In genomic region chr6:148239215-148239614, GRCh38 we compare ENCODE assay signal across 1 cellular context.
TF ChIP-seq lines count a peak whose summit lies in the region.

No MANE protein-coding gene starts in this region.

TF ChIP-seq in GM12891, 5 proteins besides CTCF, POLR2A, EP300 and RAD21:
- TF ChIP-seq PAX5 (IDR thresholded peaks at IDR 0.05; ENCODE audit: insufficient read depth, low read length, severe bottlenecking) = no peak
- no peak for TF ChIP-seq TAF1 (IDR thresholded peaks at IDR 0.05; ENCODE audit: low read depth, low read length)
- no peak for TF ChIP-seq POLR2AphosphoS5 (IDR thresholded peaks at IDR 0.05; ENCODE audit: low read depth, low read length)
- no peak for TF ChIP-seq POU2F2 (IDR thresholded peaks at IDR 0.05; ENCODE audit: low read depth, low read length)
- no peak for TF ChIP-seq SPI1 (IDR thresholded peaks at IDR 0.05; ENCODE audit: low read depth, low read length)
